1 cellular context compared by ENCODE assay signal in genomic region chr3:26308454-26308853, GRCh38.
TF ChIP-seq lines count a peak whose summit lies in the region.

No MANE protein-coding gene starts in this region.

TF ChIP-seq in GM23338, 12 proteins besides CTCF, POLR2A, EP300 and RAD21 (continued from another document):
- TF ChIP-seq STAT1 (IDR thresholded peaks at IDR 0.05; ENCODE audit: unreplicated experiment) (no peak), REST (IDR thresholded peaks at IDR 0.05; ENCODE audit: unreplicated experiment) (no peak)
TF ChIP-seq in GM23338: peak in this region for 0.
